ENCODE assay signal across 8 cellular contexts in genomic region chr11:66843776-66844495, GRCh38. TPM values are rescaled to one million over a fixed set of nuclear protein-coding genes. Genes with fewer than 3 reads are reported as not detected.
DNase-seq lines count a peak whose midpoint lies in the region; ATAC-seq and TF ChIP-seq lines count a peak whose summit lies in the region.

No MANE protein-coding gene starts in this region.

- no peak for DNase-seq in DND-41
- DNase-seq in OCI-LY7 (ENCODE audit: low spot score) = no peak
- DNase-seq in endothelial cell (ENCODE audit: low spot score) = no peak
- DNase-seq in ovary = peak in 1 of 5 donors; percentile 22
- DNase-seq in activated gamma-delta T cell treated with Interleukin-2 at 50 U/mL for 16 hours = no peak
- DNase-seq in GF-D8 (lab: John Stamatoyannopoulos, UW) = no peak
- no peak for DNase-seq in COR-L47 (lab: John Stamatoyannopoulos, UW)

- H3K4me1 Mint-ChIP-seq in endothelial cell (ENCODE audit: unreplicated experiment) = peaks cover 19% of the 10 kb centered on the region

- CTCF ChIA-PET in OCI-LY7 (lab: Charles Lee; ENCODE audit: unreplicated experiment) = interaction anchor here (0.6 kb wide), 1 partner anchor 326 kb away, joined by 4 read pairs; no protein-coding TSS in a partner anchor

- intact Hi-C loops in OCI-LY7 (cut with micrococcal nuclease; ENCODE audit: unreplicated experiment) = loop anchor here (1.0 to 5.0 kb wide), 3 partner anchors 12 to 362 kb away; partner anchors contain the start of gene DPP3
- intact Hi-C loops in ovary (cut with DNase I) = no loop called here

- H3K27ac ChIP-seq in DND-41 (ENCODE audit: low read length) = peak overlapping the region; percentile 95
- H3K27ac ChIP-seq in OCI-LY7 (ENCODE audit: low read depth, low read length, poor library complexity, severe bottlenecking) = peak overlapping the region; percentile 81
- peak overlapping the region; percentile 89 to 95 for H3K27ac ChIP-seq in ovary

- POLR2A ChIA-PET in OCI-LY7 (lab: Charles Lee) = interaction anchor here (0.7 to 1.4 kb wide), 2 partner anchors 8 to 12 kb away, joined by 4 to 6 read pairs; no protein-coding TSS in a partner anchor

- H3K9me2 ChIP-seq in OCI-LY7 (ENCODE audit: insufficient read depth, low read length) = no peaks in the 10 kb centered on the region

- WGBS in ovary, 3 donors = 12 to 15% (median 13%) methylated on average over 16 of the region's 16 CpGs

- no peak for TF ChIP-seq CTCF in DND-41 (IDR thresholded peaks at IDR 0.05; ENCODE audit: borderline replicate concordance, extremely low read depth, low read length, poor library complexity, severe bottlenecking)
- TF ChIP-seq CTCF in OCI-LY7 (conservative IDR thresholded peaks at IDR 0.05; ENCODE audit: low read length) = no peak
- no peak for TF ChIP-seq CTCF in endothelial cell (IDR thresholded peaks at IDR 0.05; ENCODE audit: unreplicated experiment)
- TF ChIP-seq CTCF in ovary (IDR thresholded peaks at IDR 0.05) = no peak

- H3K9me3 ChIP-seq in DND-41 (ENCODE audit: insufficient read depth, low read length, severe bottlenecking) (no peaks in the 10 kb centered on the region), OCI-LY7 (ENCODE audit: low read length) (no peaks in the 10 kb centered on the region), ovary (no peaks in the 10 kb centered on the region)

- TSS peak; percentile 39 for BruUV-seq in OCI-LY7 (replicated peaks; lab: Mats Ljungman, UMichigan)

- no peaks in the 10 kb centered on the region for H3K9me3 Mint-ChIP-seq in endothelial cell (ENCODE audit: unreplicated experiment)

- H3K4me3 ChIP-seq in DND-41 (ENCODE audit: low read depth in 1 of 2, low read length in 2 of 2) (peak overlapping the region; percentile 77 to 82), OCI-LY7 (ENCODE audit: low read depth, low read length, poor library complexity, severe bottlenecking) (peak overlapping the region; percentile 92), ovary (peak overlapping the region; percentile 92)

- H3K36me3 ChIP-seq in DND-41 (ENCODE audit: insufficient read depth, low read length) (peaks cover 73% of the 10 kb centered on the region), OCI-LY7 (ENCODE audit: insufficient read depth, low read length) (peaks cover 63% of the 10 kb centered on the region; the same call in 1 of the 2 replicates), ovary (no peaks in the 10 kb centered on the region)

- H3K4me2 ChIP-seq in DND-41 (ENCODE audit: insufficient read depth, low read length) (peak overlapping the region; percentile 84), OCI-LY7 (ENCODE audit: low read length) (peak overlapping the region; percentile 88)

- no peak for TF ChIP-seq EP300 in ovary (IDR thresholded peaks at IDR 0.05)

- peak overlapping the region; percentile 91 for H3K27ac Mint-ChIP-seq in endothelial cell (ENCODE audit: unreplicated experiment)

- peak overlapping the region; percentile 92 for H3K4me3 Mint-ChIP-seq in endothelial cell (ENCODE audit: unreplicated experiment)

- H4K20me1 ChIP-seq in DND-41 (ENCODE audit: insufficient read depth, low read length) = peaks cover 41% of the 10 kb centered on the region
- H4K20me1 ChIP-seq in OCI-LY7 (ENCODE audit: insufficient read depth, low read length) = peaks cover 7% of the 10 kb centered on the region

- H3K79me2 ChIP-seq in DND-41 (ENCODE audit: insufficient read depth, low read length) (peaks cover 59% of the 10 kb centered on the region), OCI-LY7 (ENCODE audit: insufficient read depth, low read depth, low read length) (peaks cover 46% of the 10 kb centered on the region)

- TF ChIP-seq POLR2A in ovary (IDR thresholded peaks at IDR 0.05) = no peak

- no peak for ATAC-seq in DND-41 (ENCODE audit: insufficient read depth, low read depth)
- no peak for ATAC-seq in GM19324 (IDR thresholded peaks at IDR 0.05; ENCODE audit: low FRiP score, unreplicated experiment)

- peaks cover 24% of the 10 kb centered on the region for H3K27me3 Mint-ChIP-seq in endothelial cell (ENCODE audit: unreplicated experiment)

- peak overlapping the region; percentile 76 for H2AFZ ChIP-seq in DND-41 (ENCODE audit: low read depth, low read length)
- peak overlapping the region; percentile 15; the same call in 1 of the 2 replicates for H2AFZ ChIP-seq in OCI-LY7 (ENCODE audit: low read length)

- H3K36me3 Mint-ChIP-seq in endothelial cell (ENCODE audit: low read depth, unreplicated experiment) = peaks cover 18% of the 10 kb centered on the region

- H3K4me1 ChIP-seq in DND-41 (ENCODE audit: insufficient read depth, low read length) (peaks cover 40% of the 10 kb centered on the region), OCI-LY7 (ENCODE audit: insufficient read depth, low read length, poor library complexity, severe bottlenecking) (peaks cover 39% of the 10 kb centered on the region), ovary (ENCODE audit: insufficient read depth) (peaks cover 14% of the 10 kb centered on the region)

- H3K27me3 ChIP-seq in DND-41 (ENCODE audit: insufficient read depth, low read length, poor library complexity) = no peaks in the 10 kb centered on the region
- H3K27me3 ChIP-seq in ovary = no peaks in the 10 kb centered on the region

- peak overlapping the region; percentile 97 for H3K9ac ChIP-seq in DND-41 (ENCODE audit: low read depth, low read length)

RNA-seq across cellular contexts. Expression of gene RCE1, which starts 0.7 kb away (rescaled TPM):
- 45.3 and 62.9 TPM in 2 replicates for total RNA-seq in OCI-LY7 (2014; rRNA removed; shearing (Covaris generic))
- total RNA-seq in OCI-LY7 (2022) (31.6 and 34.9 TPM in 2 replicates), endothelial cell (ENCODE audit: unreplicated experiment) (25.2 TPM), ovary (10 to 100 TPM; 13.8 to 31.1 (median 18.2) TPM)
- 10 to 100 TPM in 1 of 2 donors, 1 to 10 TPM in 1; 7.0 to 14.6 TPM for polyA plus RNA-seq in ovary

RNA-seq across cellular contexts. Expression of gene LRFN4, which starts 12.9 kb away (rescaled TPM):
- 27.2 and 33.9 TPM in 2 replicates for total RNA-seq in OCI-LY7 (2014; rRNA removed; shearing (Covaris generic))
- total RNA-seq in OCI-LY7 (2022) (34.9 and 38.6 TPM in 2 replicates), endothelial cell (ENCODE audit: unreplicated experiment) (21.4 TPM), ovary (10 to 100 TPM in 4 of 7 donors, 1 to 10 TPM in 3; 1.3 to 18.1 (median 10.6) TPM)
- 1 to 10 TPM in 1 of 2 donors, not detected in 1; 7.9 TPM for polyA plus RNA-seq in ovary
